In the genomic region with DNA sequence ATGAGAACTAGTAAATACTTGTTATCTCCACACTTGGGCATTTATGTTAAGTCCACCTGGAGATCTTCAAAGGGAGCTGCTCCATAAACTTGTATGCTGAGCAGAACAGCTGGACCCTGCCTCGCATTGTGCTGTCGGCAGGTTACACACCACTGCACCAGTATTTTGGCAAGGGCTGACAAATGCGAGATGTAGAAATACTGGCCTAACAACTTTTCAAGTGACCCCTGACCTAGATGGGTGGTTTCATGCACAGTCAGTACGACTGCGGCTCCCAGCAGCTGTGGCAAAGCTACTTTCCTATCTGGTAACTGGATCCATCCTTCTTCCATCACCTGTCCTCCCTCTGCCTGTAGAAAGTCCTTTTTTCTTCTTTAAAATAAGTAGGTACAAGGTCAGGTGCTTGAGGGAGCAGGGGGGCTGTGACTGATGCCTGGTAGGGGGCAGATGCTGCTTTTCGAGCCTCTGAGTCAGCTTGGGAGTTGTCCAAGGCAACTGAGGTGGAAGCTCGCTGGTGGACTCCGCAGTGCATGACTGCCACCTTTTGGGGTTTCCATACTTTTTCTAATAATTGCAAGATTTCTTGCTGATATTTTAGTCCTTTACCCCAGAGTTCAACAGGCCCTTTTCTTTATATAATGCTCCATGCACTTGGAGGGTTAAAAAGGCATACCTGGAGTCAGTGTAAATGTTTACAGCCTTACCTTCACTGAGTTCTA, we compare ENCODE assay signal across 22 cellular contexts.
DNase-seq lines count a peak whose midpoint lies in the region; ATAC-seq and TF ChIP-seq lines count a peak whose summit lies in the region.
"Had no signal": no experiment of that assay in that cellular context is flagged by ENCODE, and none has a peak within 500 bp of the region (broad histone marks: within the 10 kb centered on the region; RNA-seq: fewer than 3 reads in every experiment).

No MANE protein-coding gene starts in this region.

- intact Hi-C loops in thyroid gland (cut with DNase I) = no loop called here
- intact Hi-C loops in activated CD8-positive, alpha-beta T cell treated with anti-CD3 and anti-CD28 coated beads for 36 hours (cut with micrococcal nuclease) = no loop called here

- no peak for TF ChIP-seq POLR2A in thyroid gland (IDR thresholded peaks at IDR 0.05)

- no peak overlapping the region for H3K4me3 Mint-ChIP-seq in activated CD8-positive, alpha-beta T cell treated with anti-CD3 and anti-CD28 coated beads for 36 hours
- H3K4me3 Mint-ChIP-seq: H9, HFFc6 had no signal

- 30 to 44% methylated on average over 8 of the region's 8 CpGs for WGBS in thyroid gland, 2 donors

- peak in 2 of 6 experiments; percentile 9 to 36 for TF ChIP-seq CTCF in thyroid gland (IDR thresholded peaks at IDR 0.05)
- TF ChIP-seq CTCF in activated CD8-positive, alpha-beta T cell treated with anti-CD3 and anti-CD28 coated beads for 36 hours (IDR thresholded peaks at IDR 0.05) = no peak
- TF ChIP-seq CTCF in GM10266 (IDR thresholded peaks at IDR 0.05; ENCODE audit: control insufficient read depth, insufficient read depth, low read depth, missing control alignments) = no peak

- H3K27me3 ChIP-seq in thyroid gland = no peaks in the 10 kb centered on the region

- ATAC-seq in esophagus mucosa (peak; percentile 69), GM21737 (IDR thresholded peaks at IDR 0.05; ENCODE audit: unreplicated experiment) (no peak)
- no peak for ATAC-seq in activated CD8-positive, alpha-beta T cell treated with anti-CD3 and anti-CD28 coated beads for 36 hours

- peaks cover 92% of the 10 kb centered on the region for H3K36me3 Mint-ChIP-seq in activated CD8-positive, alpha-beta T cell treated with anti-CD3 and anti-CD28 coated beads for 36 hours (ENCODE audit: low read depth)

- no peaks in the 10 kb centered on the region for H3K36me3 ChIP-seq in thyroid gland

- H3K27me3 Mint-ChIP-seq in activated CD8-positive, alpha-beta T cell treated with anti-CD3 and anti-CD28 coated beads for 36 hours = no peaks in the 10 kb centered on the region

- DNase-seq in NCI-H510A (lab: John Stamatoyannopoulos, UW) = peak; percentile 37
- DNase-seq in NCI-H510A treated with DMSO at 0.1 percent for 48 hours (lab: John Stamatoyannopoulos, UW) = no peak
- DNase-seq in NCI-H2196 treated with DMSO at 0.1 percent for 48 hours (lab: John Stamatoyannopoulos, UW; ENCODE audit: unreplicated experiment) = peak; percentile 11
- DNase-seq in thyroid gland = peak; percentile 86 to 87
- DNase-seq in activated CD8-positive, alpha-beta T cell treated with anti-CD3 and anti-CD28 coated beads for 36 hours = no peak
- no peak for DNase-seq in GM10266 (ENCODE audit: extremely low spot score)
- DNase-seq: AML-193, C1 segment of cervical spinal cord, GM23248, H9, HFFc6, MM.1S, NCI-H1048, NCI-H1417 treated with DMSO at 0.1 percent for 48 hours, NCI-H187, NCI-H2107, NCI-H345, NCI-H526 treated with DMSO at 0.1 percent for 48 hours, Right ventricle myocardium superior had no signal

- peaks cover 57 to 58% of the 10 kb centered on the region in 2 donors for H3K4me1 ChIP-seq in thyroid gland

- no peaks in the 10 kb centered on the region for H3K4me1 Mint-ChIP-seq in activated CD8-positive, alpha-beta T cell treated with anti-CD3 and anti-CD28 coated beads for 36 hours (ENCODE audit: low read depth)
- H3K4me1 Mint-ChIP-seq: H9 had no signal

- peak overlapping the region; percentile 10 to 91 (median 89) for H3K27ac ChIP-seq in thyroid gland
- H3K27ac ChIP-seq: GM23248, SK-N-MC had no signal

- H3K9me3 Mint-ChIP-seq in activated CD8-positive, alpha-beta T cell treated with anti-CD3 and anti-CD28 coated beads for 36 hours = peaks cover 60% of the 10 kb centered on the region

- H3K9me3 ChIP-seq in thyroid gland = no peaks in the 10 kb centered on the region

- POLR2A ChIA-PET in activated CD8-positive, alpha-beta T cell treated with anti-CD3 and anti-CD28 coated beads for 36 hours (lab: Charles Lee) = no interaction called here

- no peak overlapping the region for H3K27ac Mint-ChIP-seq in activated CD8-positive, alpha-beta T cell treated with anti-CD3 and anti-CD28 coated beads for 36 hours
- H3K27ac Mint-ChIP-seq: H9, HFFc6 had no signal

- CTCF ChIA-PET in activated CD8-positive, alpha-beta T cell treated with anti-CD3 and anti-CD28 coated beads for 36 hours (lab: Charles Lee) = no interaction called here

- H3K4me3 ChIP-seq in thyroid gland (replicated peaks in 1 of 3) = no peak overlapping the region
- H3K4me3 ChIP-seq: GM23248, SK-N-MC had no signal

Comparison
In these comparisons a context has a peak if more than half of its experiments do, and no peak if none do; other contexts are left out.
1. DNase-seq: peak in NCI-H510A (single experiment), NCI-H2196 treated with DMSO at 0.1 percent for 48 hours (single experiment) and thyroid gland (2 of 2); none in NCI-H510A treated with DMSO at 0.1 percent for 48 hours (single experiment), activated CD8-positive, alpha-beta T cell treated with anti-CD3 and anti-CD28 coated beads for 36 hours (single experiment) and GM10266 (single experiment).